In genomic region chr4:113563691-113564378, GRCh38 we compare ENCODE assay signal across 19 cellular contexts.
DNase-seq lines count a peak whose midpoint lies in the region; ATAC-seq, FAIRE-seq and TF ChIP-seq lines count a peak whose summit lies in the region.
"Had no signal": no experiment of that assay in that cellular context is flagged by ENCODE, and none has a peak within 500 bp of the region (broad histone marks: within the 10 kb centered on the region; RNA-seq: fewer than 3 reads in every experiment).

No MANE protein-coding gene starts in this region.

- no peaks in the 10 kb centered on the region for H3K36me3 ChIP-seq in KMS-11 (ENCODE audit: insufficient read depth)
- peaks cover 0 to 55% of the 10 kb centered on the region in 2 experiments for H3K36me3 ChIP-seq in mesenchymal stem cell (ENCODE audit: control insufficient read depth in 1 of 2, insufficient read depth in 2 of 2, low read depth in 1 of 2, low read length in 2 of 2)
- H3K36me3 ChIP-seq: SJSA1, vagina had no signal

- no peak overlapping the region for H2BK12ac ChIP-seq in mesenchymal stem cell (ENCODE audit: low read length in 2 of 2)

- H3K18ac ChIP-seq in mesenchymal stem cell (ENCODE audit: low read depth in 1 of 2, low read length in 2 of 2), result no peak overlapping the region

- no peak overlapping the region for H3K9ac ChIP-seq in KMS-11
- no peak overlapping the region for H3K9ac ChIP-seq in mesenchymal stem cell (ENCODE audit: low read length)

- no peak overlapping the region for H3K23ac ChIP-seq in mesenchymal stem cell (ENCODE audit: low read length in 2 of 2)

- ATAC-seq in activated B cell treated with CpG ODN at 0.5 μM for 24 hours (ENCODE audit: low read depth) (peak; percentile 18), T-cell (replicated peaks in 1 of 4) (no peak), GM21529 (IDR thresholded peaks at IDR 0.05; ENCODE audit: unreplicated experiment) (no peak), GM19467 (IDR thresholded peaks at IDR 0.05; ENCODE audit: unreplicated experiment) (no peak)
- ATAC-seq: psoas muscle had no signal

- H3K4me3 Mint-ChIP-seq in activated B cell treated with CpG ODN at 0.5 μM for 24 hours, result peak overlapping the region; percentile 81
- peak overlapping the region in 1 of 3 donors; percentile 37 for H3K4me3 Mint-ChIP-seq in T-cell
- H3K4me3 Mint-ChIP-seq: neural crest cell had no signal

- H3K27ac ChIP-seq in KMS-11, result no peak overlapping the region
- no peak overlapping the region for H3K27ac ChIP-seq in mesenchymal stem cell (ENCODE audit: low read length, poor library complexity, severe bottlenecking)
- H3K27ac ChIP-seq: PC-9, psoas muscle, SJSA1, vagina had no signal

- no peak overlapping the region for H2BK120ac ChIP-seq in mesenchymal stem cell (ENCODE audit: low read depth, low read length)

- no peak overlapping the region for H4K8ac ChIP-seq in mesenchymal stem cell (ENCODE audit: low read length)

- H3K4me1 ChIP-seq in KMS-11 (ENCODE audit: low read depth, poor library complexity, severe bottlenecking), result peaks cover 50% of the 10 kb centered on the region
- H3K4me1 ChIP-seq in mesenchymal stem cell (ENCODE audit: control insufficient read depth, insufficient read depth, low read depth, low read length), result peaks cover 3% of the 10 kb centered on the region
- H3K4me1 ChIP-seq: psoas muscle had no signal

- no peaks in the 10 kb centered on the region for H4K20me1 ChIP-seq in KMS-11 (ENCODE audit: insufficient read depth)

- H2BK5ac ChIP-seq in mesenchymal stem cell (ENCODE audit: low read depth, low read length, poor library complexity, severe bottlenecking), result no peak overlapping the region

- no peaks in the 10 kb centered on the region for H3K27me3 Mint-ChIP-seq in activated B cell treated with CpG ODN at 0.5 μM for 24 hours
- H3K27me3 Mint-ChIP-seq in T-cell, result no peaks in the 10 kb centered on the region

- peak overlapping the region in 1 of 2 experiments; percentile 82 for H3K4ac ChIP-seq in mesenchymal stem cell (ENCODE audit: low read depth in 1 of 2, low read length in 2 of 2)

- TF ChIP-seq POLR2A in GM12891 (IDR thresholded peaks at IDR 0.05; ENCODE audit: low read depth, low read length), result no peak

- H2AFZ ChIP-seq in KMS-11 (ENCODE audit: low read depth) (no peak overlapping the region), mesenchymal stem cell (ENCODE audit: low read depth, low read length) (no peak overlapping the region)
- H2AFZ ChIP-seq: PC-9 had no signal

- 95% methylated on average over 3 of the region's 5 CpGs for WGBS in mesenchymal stem cell

- H2AK5ac ChIP-seq in mesenchymal stem cell (ENCODE audit: low read length, severe bottlenecking), result peak overlapping the region; percentile 94

- POLR2A ChIA-PET in activated B cell treated with CpG ODN at 0.5 μM for 24 hours (lab: Charles Lee) (interaction anchor here (0.6 to 4.0 kb wide), 11 partner anchors 10 to 198 kb away, joined by 3 to 35 read pairs (median 11); partner anchors contain the start of gene CAMK2D), T-cell (lab: Charles Lee) (interaction anchor here in 1 of 2 donors (0.5 kb wide), 1 partner anchor 343 kb away, joined by 6 read pairs; no protein-coding TSS in a partner anchor)

- H3K79me2 ChIP-seq in KMS-11 (ENCODE audit: insufficient read depth, low read depth), result no peaks in the 10 kb centered on the region

- H3K4me3 ChIP-seq in KMS-11 (IDR thresholded peaks at IDR 0.05; ENCODE audit: insufficient read depth, low read depth, low read length) (no peak overlapping the region), mesenchymal stem cell (ENCODE audit: insufficient read depth in 1 of 2, low read depth in 1 of 2, low read length in 2 of 2) (no peak overlapping the region)
- H3K4me3 ChIP-seq: PC-9, psoas muscle, SJSA1, vagina had no signal

- peak overlapping the region; percentile 97 for H3K27ac Mint-ChIP-seq in activated B cell treated with CpG ODN at 0.5 μM for 24 hours
- H3K27ac Mint-ChIP-seq in T-cell, result peak overlapping the region in 1 of 2 donors; percentile 0

- no peaks in the 10 kb centered on the region for H3K9me3 ChIP-seq in mesenchymal stem cell (ENCODE audit: control insufficient read depth, low read length)
- H3K9me3 ChIP-seq: psoas muscle, SJSA1, vagina had no signal

- no peak overlapping the region for H3K14ac ChIP-seq in mesenchymal stem cell (ENCODE audit: low read length in 2 of 2)

- H3K9me3 Mint-ChIP-seq in activated B cell treated with CpG ODN at 0.5 μM for 24 hours (peaks cover 3% of the 10 kb centered on the region), T-cell (no peaks in the 10 kb centered on the region)
- H3K9me3 Mint-ChIP-seq: neural crest cell had no signal

- peaks cover 16% of the 10 kb centered on the region for H3K79me1 ChIP-seq in mesenchymal stem cell (replicated peaks; ENCODE audit: low read length, poor library complexity, severe bottlenecking)

- H3K4me1 Mint-ChIP-seq in activated B cell treated with CpG ODN at 0.5 μM for 24 hours, result peaks cover 82% of the 10 kb centered on the region
- H3K4me1 Mint-ChIP-seq in T-cell, result peaks cover 37 to 45% (median 39%) of the 10 kb centered on the region in 3 donors

- H3K36me3 Mint-ChIP-seq in activated B cell treated with CpG ODN at 0.5 μM for 24 hours (ENCODE audit: low read depth) (peaks cover 8% of the 10 kb centered on the region), T-cell (peaks cover 7% of the 10 kb centered on the region)

- peak overlapping the region; percentile 43 for H3K4me2 ChIP-seq in KMS-11
- no peak overlapping the region for H3K4me2 ChIP-seq in mesenchymal stem cell (ENCODE audit: low read length, poor library complexity, severe bottlenecking)
- H3K4me2 ChIP-seq: PC-9 had no signal

- FAIRE-seq in GM12891 (lab: Jason Lieb, UNC), result no peak
- FAIRE-seq: endothelial cell of umbilical vein, small intestine had no signal

- no peak for TF ChIP-seq CTCF in KMS-11 (conservative IDR thresholded peaks at IDR 0.05; ENCODE audit: low read depth, low read length)
- TF ChIP-seq CTCF in activated B cell treated with CpG ODN at 0.5 μM for 24 hours (IDR thresholded peaks at IDR 0.05), result no peak

- CTCF ChIA-PET in activated B cell treated with CpG ODN at 0.5 μM for 24 hours (lab: Charles Lee) (interaction anchor here (0.7 to 4.7 kb wide), 5 partner anchors 11 to 110 kb away, joined by 3 to 41 read pairs (median 9); no protein-coding TSS in a partner anchor), T-cell (lab: Charles Lee) (interaction anchor here (0.5 to 1.9 kb wide), 4 partner anchors 16 to 185 kb away, joined by 3 to 12 read pairs (median 3); no protein-coding TSS in a partner anchor)

- no peaks in the 10 kb centered on the region for H3K27me3 ChIP-seq in KMS-11 (ENCODE audit: insufficient read depth, low read depth)
- H3K27me3 ChIP-seq in mesenchymal stem cell (ENCODE audit: control insufficient read depth in 1 of 2, insufficient read depth in 1 of 2, low read length in 2 of 2), result no peaks in the 10 kb centered on the region
- H3K27me3 ChIP-seq: SJSA1, vagina had no signal

- H4K91ac ChIP-seq in mesenchymal stem cell (ENCODE audit: low read length), result no peak overlapping the region

- H2BK15ac ChIP-seq in mesenchymal stem cell (ENCODE audit: low read depth, poor library complexity, severe bottlenecking), result no peak overlapping the region

- DNase-seq in GM12891 (ENCODE audit: insufficient read length, low spot score), result no peak
- no peak for DNase-seq in activated B cell treated with CpG ODN at 0.5 μM for 24 hours
- no peak for DNase-seq in mesenchymal stem cell
- DNase-seq in T-cell, result no peak
- DNase-seq: cortex of kidney; kidney glomerular epithelial cell; NCI-H1048; NCI-H524 treated with DMSO at 0.1 percent for 48 hours; PC-9; psoas muscle; small intestine; stimulated activated CD4-positive, alpha-beta T cell treated with anti-CD3 and anti-CD28 coated beads, Interleukin-4, amount 100 ng/mL, for 4 hours had no signal

- intact Hi-C loops in activated B cell treated with CpG ODN at 0.5 μM for 24 hours (cut with micrococcal nuclease), result loop anchor here (1.0 to 2.0 kb wide), 7 partner anchors 11 to 1039 kb away; no protein-coding TSS in a partner anchor

TF ChIP-seq in GM12891, 5 proteins besides CTCF, POLR2A, EP300 and RAD21:
- TF ChIP-seq TAF1 (IDR thresholded peaks at IDR 0.05; ENCODE audit: low read depth, low read length), result no peak
- peak; percentile 57; the same call in 1 of the 2 replicates for TF ChIP-seq SPI1 (IDR thresholded peaks at IDR 0.05; ENCODE audit: low read depth, low read length)
TF ChIP-seq in GM12891: peak in this region for 1.
